In genomic region chr11:117421041-117421440, GRCh38 we compare ENCODE assay signal across 24 cellular contexts.
DNase-seq lines count a peak whose midpoint lies in the region; TF ChIP-seq lines count a peak whose summit lies in the region.
"Had no signal": no experiment of that assay in that cellular context is flagged by ENCODE, and none has a peak within 500 bp of the region (broad histone marks: within the 10 kb centered on the region; RNA-seq: fewer than 3 reads in every experiment).

No MANE protein-coding gene starts in this region.

- H3K4me3 ChIP-seq in spleen (no peak overlapping the region), MG63 (no peak overlapping the region)
- H3K4me3 ChIP-seq: BLaER1, K562, SK-N-MC had no signal

- H3K27ac ChIP-seq in spleen: no peak overlapping the region
- H3K27ac ChIP-seq: BLaER1, SK-N-MC had no signal

- H3K9me3 ChIP-seq in spleen (no peaks in the 10 kb centered on the region), MG63 (no peaks in the 10 kb centered on the region)
- H3K9me3 ChIP-seq: BLaER1 had no signal

- peaks cover 0 to 5% (median 0%) of the 10 kb centered on the region in 7 donors for H3K27me3 ChIP-seq in spleen (replicated peaks in 1 of 7)
- no peaks in the 10 kb centered on the region for H3K27me3 ChIP-seq in MG63
- H3K27me3 ChIP-seq: BLaER1 had no signal

- peak; percentile 23 for DNase-seq in Daoy (ENCODE audit: low read depth)
- peak; percentile 31 for DNase-seq in HT1080 (ENCODE audit: low read depth)
- peak; percentile 47 for DNase-seq in mesenteric fat pad (ENCODE audit: low spot score)
- DNase-seq in spleen: peak; percentile 51
- no peak for DNase-seq in stimulated activated CD4-positive, alpha-beta T cell treated with anti-CD3 and anti-CD28 coated beads, Interleukin-12 subunit alpha, Interleukin-12 subunit beta, amount 100 ng/mL, for 4 hours
- no peak for DNase-seq in MG63
- DNase-seq in DMS 273 (lab: John Stamatoyannopoulos, UW; ENCODE audit: unreplicated experiment): no peak
- DNase-seq: CD4-positive, CD25-positive, alpha-beta regulatory T cell; DMS53; EL; GF-D8; HCEC 1CT; Kasumi-1; NCI-H1105 treated with DMSO at 0.1 percent for 48 hours; NCI-H146; NCI-H1930; NCI-H2107; NCI-H446; NCI-H524 treated with DMSO at 0.1 percent for 48 hours; NCI-H774; SIG-M5 had no signal

- intact Hi-C loops in spleen (cut with DNase I; ENCODE audit: low total_unique reads): no loop called here

- H3K4me1 ChIP-seq in spleen: peaks cover 0 to 2% (median 0%) of the 10 kb centered on the region in 6 donors

- TF ChIP-seq CTCF in spleen (IDR thresholded peaks at IDR 0.05 in 8 of 11, conservative IDR thresholded peaks at IDR 0.05 in 3 of 11): no peak

- H3K36me3 ChIP-seq in spleen (no peaks in the 10 kb centered on the region), MG63 (no peaks in the 10 kb centered on the region)
- H3K36me3 ChIP-seq: BLaER1 had no signal

- no peak for TF ChIP-seq POLR2A in spleen (IDR thresholded peaks at IDR 0.05)

- WGBS in spleen, 5 donors: 76 to 83% (median 80%) methylated on average over 13 of the region's 13 CpGs

Comparison
In these comparisons a context has a peak if more than half of its experiments do, and no peak if none do; other contexts are left out.
1. DNase-seq: peak in Daoy (single experiment), HT1080 (single experiment), mesenteric fat pad (single experiment) and spleen (single experiment); none in stimulated activated CD4-positive, alpha-beta T cell treated with anti-CD3 and anti-CD28 coated beads, Interleukin-12 subunit alpha, Interleukin-12 subunit beta, amount 100 ng/mL, for 4 hours (single experiment), MG63 (single experiment) and DMS 273 (single experiment).